ENCODE assay signal across 9 cellular contexts in genomic region chr19:16326401-16327130, GRCh38.
DNase-seq lines count a peak whose midpoint lies in the region; FAIRE-seq lines count a peak whose summit lies in the region.
"Had no signal": no experiment of that assay in that cellular context is flagged by ENCODE, and none has a peak within 500 bp of the region (broad histone marks: within the 10 kb centered on the region; RNA-seq: fewer than 3 reads in every experiment).

No MANE protein-coding gene starts in this region.

- H3K4me1 ChIP-seq in adipocyte (ENCODE audit: control insufficient read depth, insufficient read depth, low read length) (peaks cover 21% of the 10 kb centered on the region), subcutaneous abdominal adipose tissue (ENCODE audit: control insufficient read depth in 5 of 5, insufficient read depth in 5 of 5, low read length in 5 of 5) (peaks cover 11 to 47% (median 37%) of the 10 kb centered on the region in 5 donors)

- H3K9ac ChIP-seq in adipocyte (ENCODE audit: low read length) (peak overlapping the region; percentile 79), subcutaneous abdominal adipose tissue (ENCODE audit: low read length in 5 of 5) (peak overlapping the region; percentile 48 to 89 (median 79))

- peak overlapping the region; percentile 80 for H3K4me3 ChIP-seq in adipocyte (ENCODE audit: low read length)
- peak overlapping the region; percentile 86 to 98 (median 97) for H3K4me3 ChIP-seq in subcutaneous abdominal adipose tissue (ENCODE audit: low read depth in 1 of 5, low read length in 5 of 5)

- H3K36me3 ChIP-seq in adipocyte (ENCODE audit: control insufficient read depth, insufficient read depth, low read length, severe bottlenecking) (no peaks in the 10 kb centered on the region), subcutaneous abdominal adipose tissue (ENCODE audit: control insufficient read depth in 5 of 5, insufficient read depth in 5 of 5, low read length in 5 of 5) (peaks cover 0 to 34% (median 26%) of the 10 kb centered on the region in 5 donors)

- H3K9me3 ChIP-seq in adipocyte (ENCODE audit: control insufficient read depth, low read length), result no peaks in the 10 kb centered on the region
- H3K9me3 ChIP-seq in subcutaneous abdominal adipose tissue (ENCODE audit: control insufficient read depth in 5 of 5, low read length in 5 of 5), result no peaks in the 10 kb centered on the region

- FAIRE-seq in RCC 7860 (lab: Jason Lieb, UNC), result no peak

- DNase-seq in activated T-cell treated with anti-CD3 and anti-CD28 coated beads for 1 hour (ENCODE audit: low read depth) (peak; percentile 48), activated T-cell treated with anti-CD3 and anti-CD28 coated beads for 4 hours (no peak), adipocyte (ENCODE audit: low read depth) (peak; percentile 37), left kidney (ENCODE audit: low read depth, low spot score) (peak; percentile 41), RCC 7860 (ENCODE audit: low spot score) (no peak), AML-193 (lab: John Stamatoyannopoulos, UW) (no peak), DMS79 (lab: John Stamatoyannopoulos, UW) (no peak)

- H3K27me3 ChIP-seq in adipocyte (replicated peaks; ENCODE audit: control insufficient read depth, insufficient read depth, low read length) (no peaks in the 10 kb centered on the region), subcutaneous abdominal adipose tissue (ENCODE audit: control insufficient read depth in 5 of 5, insufficient read depth in 4 of 5, low read length in 5 of 5) (peaks cover 0 to 3% (median 0%) of the 10 kb centered on the region in 5 donors)

- peak overlapping the region; percentile 90 for H3K27ac ChIP-seq in subcutaneous abdominal adipose tissue (ENCODE audit: low read depth, low read length)
- H3K27ac ChIP-seq: C4-2B had no signal

Comparison
In these comparisons a context has a peak if more than half of its experiments do, and no peak if none do; other contexts are left out.
1. DNase-seq: peak in activated T-cell treated with anti-CD3 and anti-CD28 coated beads for 1 hour (single experiment), adipocyte (single experiment) and left kidney (single experiment); none in activated T-cell treated with anti-CD3 and anti-CD28 coated beads for 4 hours (single experiment), RCC 7860 (single experiment), AML-193 (0 of 2) and DMS79 (single experiment).